8 cellular contexts compared by ENCODE assay signal in genomic region chr14:91509083-91509877, GRCh38. TPM values are rescaled to one million over a fixed set of nuclear protein-coding genes. Genes with fewer than 3 reads are reported as not detected.
DNase-seq lines count a peak whose midpoint lies in the region; ATAC-seq and TF ChIP-seq lines count a peak whose summit lies in the region.

No MANE protein-coding gene starts in this region.

- intact Hi-C loops in body of pancreas (cut with DNase I) = no loop called here

- peak overlapping the region; percentile 89 for H3K4me2 ChIP-seq in smooth muscle cell

- WGBS in body of pancreas, 2 donors = 0% methylated on average over 6 to 57 of the region's 71 CpGs
- 2% methylated on average over 28 of the region's 71 CpGs for WGBS in smooth muscle cell (ENCODE audit: low lambda C conversion rate)

- H3K27ac ChIP-seq in body of pancreas (peak overlapping the region; percentile 95 to 100 (median 99)), smooth muscle cell (ENCODE audit: low read depth) (peak overlapping the region; percentile 100)

- ATAC-seq in GM19467 (IDR thresholded peaks at IDR 0.05; ENCODE audit: unreplicated experiment) (peak; percentile 10), body of pancreas (peak; percentile 5)

- H3K4me1 Mint-ChIP-seq in T-helper 2 cell treated with Interferon-gamma antibody and Interleukin-4, amounts not matched to agents 5 μg/mL and 100 μg/mL, for 36 hours (ENCODE audit: low read depth) = peaks cover 19% of the 10 kb centered on the region
- H3K4me1 Mint-ChIP-seq in immature natural killer cell = peaks cover 44 to 53% of the 10 kb centered on the region in 2 donors

- peak overlapping the region; percentile 97 for H3K27ac Mint-ChIP-seq in T-helper 2 cell treated with Interferon-gamma antibody and Interleukin-4, amounts not matched to agents 5 μg/mL and 100 μg/mL, for 36 hours
- H3K27ac Mint-ChIP-seq in immature natural killer cell = peak overlapping the region; percentile 94 to 99 (median 97)

- H3K36me3 Mint-ChIP-seq in T-helper 2 cell treated with Interferon-gamma antibody and Interleukin-4, amounts not matched to agents 5 μg/mL and 100 μg/mL, for 36 hours (ENCODE audit: low read depth) = peaks cover 39% of the 10 kb centered on the region
- peaks cover 0 to 7% (median 6%) of the 10 kb centered on the region in 3 donors for H3K36me3 Mint-ChIP-seq in immature natural killer cell

- H3K9ac ChIP-seq in smooth muscle cell (ENCODE audit: low read depth) = peak overlapping the region; percentile 95

- no peaks in the 10 kb centered on the region for H3K27me3 Mint-ChIP-seq in T-helper 2 cell treated with Interferon-gamma antibody and Interleukin-4, amounts not matched to agents 5 μg/mL and 100 μg/mL, for 36 hours (ENCODE audit: low read depth)
- peaks cover 7 to 19% (median 16%) of the 10 kb centered on the region in 3 donors for H3K27me3 Mint-ChIP-seq in immature natural killer cell (ENCODE audit: low read depth in 3 of 3)

- TF ChIP-seq CTCF in body of pancreas (IDR thresholded peaks at IDR 0.05) (no peak), smooth muscle cell (IDR thresholded peaks at IDR 0.05; ENCODE audit: borderline replicate concordance, insufficient read depth, poor library complexity, severe bottlenecking) (no peak)

- H3K27me3 ChIP-seq in body of pancreas = no peaks in the 10 kb centered on the region
- H3K27me3 ChIP-seq in smooth muscle cell (ENCODE audit: low read depth) = no peaks in the 10 kb centered on the region

- H3K4me3 ChIP-seq in body of pancreas (peak overlapping the region; percentile 98), smooth muscle cell (peak overlapping the region; percentile 94)

- peaks cover 42% of the 10 kb centered on the region for H3K4me1 ChIP-seq in body of pancreas
- H3K4me1 ChIP-seq in smooth muscle cell (ENCODE audit: low read depth) = peaks cover 11% of the 10 kb centered on the region

- no peak overlapping the region for H2AFZ ChIP-seq in smooth muscle cell (ENCODE audit: low read depth)

- H3K36me3 ChIP-seq in body of pancreas (replicated peaks in 1 of 2; ENCODE audit: insufficient read depth in 1 of 2, low read depth in 2 of 2) (no peaks in the 10 kb centered on the region), smooth muscle cell (ENCODE audit: low read depth) (peaks cover 3% of the 10 kb centered on the region)

- H3K9me3 Mint-ChIP-seq in T-helper 2 cell treated with Interferon-gamma antibody and Interleukin-4, amounts not matched to agents 5 μg/mL and 100 μg/mL, for 36 hours = no peaks in the 10 kb centered on the region
- no peaks in the 10 kb centered on the region for H3K9me3 Mint-ChIP-seq in immature natural killer cell

- H3K4me3 Mint-ChIP-seq in T-helper 2 cell treated with Interferon-gamma antibody and Interleukin-4, amounts not matched to agents 5 μg/mL and 100 μg/mL, for 36 hours = peak overlapping the region; percentile 95
- H3K4me3 Mint-ChIP-seq in immature natural killer cell = peak overlapping the region; percentile 96 to 100 (median 98)

- peaks cover 55% of the 10 kb centered on the region for H3K79me2 ChIP-seq in smooth muscle cell (ENCODE audit: low read depth)

- H3F3A ChIP-seq in smooth muscle cell (ENCODE audit: low read depth) = peaks cover 3% of the 10 kb centered on the region

- peak in 2 of 3 donors; percentile 58 to 66 for TF ChIP-seq POLR2A in body of pancreas (IDR thresholded peaks at IDR 0.05)

- H4K20me1 ChIP-seq in smooth muscle cell (ENCODE audit: low read depth) = peaks cover 47% of the 10 kb centered on the region

- DNase-seq in CD1c-positive myeloid dendritic cell (ENCODE audit: extremely low spot score) = peak; percentile 29
- peak; percentile 26 for DNase-seq in HPDE6-E6E7 (ENCODE audit: extremely low spot score)
- DNase-seq in T-helper 2 cell treated with Interferon-gamma antibody and Interleukin-4, amounts not matched to agents 5 μg/mL and 100 μg/mL, for 36 hours (ENCODE audit: low spot score) = peak; percentile 43
- peak; percentile 44 to 55 (median 47) for DNase-seq in body of pancreas
- peak in 2 of 3 donors; percentile 48 to 52 for DNase-seq in immature natural killer cell
- peak; percentile 18 for DNase-seq in smooth muscle cell (lab: John Stamatoyannopoulos, UW; ENCODE audit: unreplicated experiment)
- DNase-seq in GF-D8 (lab: John Stamatoyannopoulos, UW) = no peak

- H3K9me3 ChIP-seq in body of pancreas (no peaks in the 10 kb centered on the region), smooth muscle cell (replicated peaks; ENCODE audit: low read depth) (no peaks in the 10 kb centered on the region)

RNA-seq across cellular contexts. Expression of gene PPP4R3A, which starts 0.8 kb away (rescaled TPM):
- total RNA-seq in body of pancreas (10 to 100 TPM; 47.2 to 71.5 TPM), smooth muscle cell (62.7 and 76.4 TPM in 2 replicates)
- polyA plus RNA-seq in immature natural killer cell (100 to 1,000 TPM in 1 of 3 donors, 10 to 100 TPM in 2; 39.4 to 113 (median 46.8) TPM), smooth muscle cell (35.3 and 49.2 TPM in 2 replicates)
